ENCODE assay signal across 1 cellular context in the genomic region with DNA sequence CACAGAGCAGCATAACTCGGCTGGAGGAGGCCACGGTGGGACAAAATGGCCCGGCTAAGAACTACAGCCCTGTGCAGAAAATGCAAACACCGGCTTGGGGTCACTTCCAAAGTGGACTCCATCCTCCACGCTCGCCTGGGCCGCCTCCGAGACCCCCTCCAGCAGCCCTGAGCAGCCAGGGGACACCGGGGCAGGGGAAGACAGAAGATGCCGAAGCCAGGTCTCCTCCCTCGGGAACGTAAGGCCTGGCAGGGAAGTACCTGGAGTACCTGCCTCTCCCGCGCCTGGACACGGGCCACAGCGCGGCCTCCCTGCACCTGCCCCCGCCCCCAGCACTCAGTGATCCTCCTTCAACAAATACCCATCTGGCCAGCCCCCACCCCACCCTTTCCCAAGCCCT.
A peak's percentile ranks its signal among the peaks of the same experiment; 100 is the strongest.
TF ChIP-seq lines count a peak whose summit lies in the region.

No MANE protein-coding gene starts in this region.

TF ChIP-seq in K562, 482 proteins besides CTCF, POLR2A, EP300 and RAD21:
- TF ChIP-seq, protein P1, sequence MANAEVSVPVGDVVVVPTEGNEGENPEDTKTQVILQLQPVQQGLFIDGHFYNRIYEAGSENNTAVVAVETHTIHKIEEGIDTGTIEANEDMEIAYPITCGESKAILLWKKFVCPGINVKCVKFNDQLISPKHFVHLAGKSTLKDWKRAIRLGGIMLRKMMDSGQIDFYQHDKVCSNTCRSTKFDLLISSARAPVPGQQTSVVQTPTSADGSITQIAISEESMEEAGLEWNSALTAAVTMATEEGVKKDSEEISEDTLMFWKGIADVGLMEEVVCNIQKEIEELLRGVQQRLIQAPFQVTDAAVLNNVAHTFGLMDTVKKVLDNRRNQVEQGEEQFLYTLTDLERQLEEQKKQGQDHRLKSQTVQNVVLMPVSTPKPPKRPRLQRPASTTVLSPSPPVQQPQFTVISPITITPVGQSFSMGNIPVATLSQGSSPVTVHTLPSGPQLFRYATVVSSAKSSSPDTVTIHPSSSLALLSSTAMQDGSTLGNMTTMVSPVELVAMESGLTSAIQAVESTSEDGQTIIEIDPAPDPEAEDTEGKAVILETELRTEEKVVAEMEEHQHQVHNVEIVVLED (CRISPR knock-in tag; IDR thresholded peaks at IDR 0.05): no peak
- TF ChIP-seq POLR2G (IDR thresholded peaks at IDR 0.05; ENCODE audit: low read depth, low read length): 0 out of 2 replicates have a peak, but pooled peaks have one; percentile 32
